Comparison of ENCODE assay signal across 8 cellular contexts in genomic region chr4:173420324-173420752, GRCh38. TPM values are rescaled to one million over a fixed set of nuclear protein-coding genes. Genes with fewer than 3 reads are reported as not detected.
A peak's percentile ranks its signal among the peaks of the same experiment; 100 is the strongest.
DNase-seq lines count a peak whose midpoint lies in the region; ATAC-seq, FAIRE-seq and TF ChIP-seq lines count a peak whose summit lies in the region.

No MANE protein-coding gene starts in this region.

- POLR2A ChIA-PET in CD8-positive, alpha-beta T cell (lab: Charles Lee), result interaction anchor here (0.6 to 2.1 kb wide), 3 partner anchors 74 to 95 kb away, joined by 3 to 6 read pairs (median 4); partner anchors contain the start of gene HMGB2

- intact Hi-C loops in CD8-positive, alpha-beta T cell (cut with DNase I, micrococcal nuclease), result loop anchor here (1.0 to 2.0 kb wide), 2 partner anchors 74 kb away; no protein-coding TSS in a partner anchor

- H3K4me1 ChIP-seq in CD8-positive, alpha-beta T cell (ENCODE audit: insufficient read depth, low read length), result peaks cover 5% of the 10 kb centered on the region

- H3K27me3 Mint-ChIP-seq in CD8-positive, alpha-beta T cell (ENCODE audit: low read depth), result peaks cover 4% of the 10 kb centered on the region

- H3K27ac ChIP-seq in CD8-positive, alpha-beta T cell (ENCODE audit: low read depth, low read length), result no peak overlapping the region

- TF ChIP-seq CTCF in CD8-positive, alpha-beta T cell (IDR thresholded peaks at IDR 0.05), result peak; percentile 57
- no peak for TF ChIP-seq CTCF in bronchial epithelial cell (IDR thresholded peaks at IDR 0.05; ENCODE audit: insufficient read depth, low read length, severe bottlenecking)

- H3K4me1 Mint-ChIP-seq in CD8-positive, alpha-beta T cell (ENCODE audit: low read depth), result peaks cover 7% of the 10 kb centered on the region

- no peak overlapping the region for H3K4me3 ChIP-seq in CD8-positive, alpha-beta T cell (ENCODE audit: low read depth, low read length)
- H3K4me3 ChIP-seq in bronchial epithelial cell (ENCODE audit: low read depth, low read length), result no peak overlapping the region

- no peak overlapping the region for H3K4me3 Mint-ChIP-seq in CD8-positive, alpha-beta T cell

- H3K36me3 ChIP-seq in CD8-positive, alpha-beta T cell (ENCODE audit: insufficient read depth, low read length), result no peaks in the 10 kb centered on the region
- H3K36me3 ChIP-seq in bronchial epithelial cell (ENCODE audit: control insufficient read depth, insufficient read depth, low read length), result no peaks in the 10 kb centered on the region

- CTCF ChIA-PET in CD8-positive, alpha-beta T cell (lab: Charles Lee), result interaction anchor here (0.6 to 13.6 kb wide), 22 partner anchors 9 to 899 kb away, joined by 3 to 170 read pairs (median 4); partner anchors contain the start of gene SAP30

- no peak overlapping the region for H3K27ac Mint-ChIP-seq in CD8-positive, alpha-beta T cell

- no peaks in the 10 kb centered on the region for H3K27me3 ChIP-seq in CD8-positive, alpha-beta T cell (ENCODE audit: insufficient read depth, low read length)
- no peaks in the 10 kb centered on the region for H3K27me3 ChIP-seq in bronchial epithelial cell (ENCODE audit: control insufficient read depth, insufficient read depth, low read length)

- H3K36me3 Mint-ChIP-seq in CD8-positive, alpha-beta T cell, result no peaks in the 10 kb centered on the region

- no peaks in the 10 kb centered on the region for H3K9me3 Mint-ChIP-seq in CD8-positive, alpha-beta T cell

- DNase-seq in CD8-positive, alpha-beta T cell, result no peak
- DNase-seq in NCI-H2171 treated with DMSO at 0.1 percent for 48 hours (lab: John Stamatoyannopoulos, UW) (peak; percentile 43), bronchial epithelial cell (ENCODE audit: low read depth) (peak; percentile 48), lung microvascular endothelial cell (ENCODE audit: low read depth in 2 of 2) (peak; percentile 30 to 39), NCI-H226 (no peak)
- no peak for DNase-seq in activated T-cell treated with anti-CD3 and anti-CD28 coated beads, Interleukin-2, amount 50 U/mL, for 1 hour

- peak; percentile 44 for ATAC-seq in CD8-positive, alpha-beta T cell
- ATAC-seq in GM21367 (IDR thresholded peaks at IDR 0.05; ENCODE audit: unreplicated experiment), result peak; percentile 63
- ATAC-seq in HG03135 (IDR thresholded peaks at IDR 0.05; ENCODE audit: unreplicated experiment), result no peak

- no peak for FAIRE-seq in bronchial epithelial cell (lab: Jason Lieb, UNC)

- no peaks in the 10 kb centered on the region for H3K9me3 ChIP-seq in CD8-positive, alpha-beta T cell (ENCODE audit: low read length)

RNA-seq across cellular contexts. Expression of gene SCRG1, which starts 21.4 kb away (rescaled TPM):
- total RNA-seq in CD8-positive, alpha-beta T cell, result not detected
- total RNA-seq in bronchial epithelial cell (not detected in 2 replicates), lung microvascular endothelial cell (not detected in 2 replicates)

RNA-seq across cellular contexts. Expression of gene SAP30, which starts 49.6 kb away (rescaled TPM):
- 1 to 10 TPM; 3.6 to 3.7 TPM for total RNA-seq in CD8-positive, alpha-beta T cell
- total RNA-seq in bronchial epithelial cell, result 5.9 and 11.1 TPM in 2 replicates
- 13.5 and 16.1 TPM in 2 replicates for total RNA-seq in lung microvascular endothelial cell

Comparison
In these comparisons a context has a peak if more than half of its experiments do, and no peak if none do; other contexts are left out.
1. DNase-seq: peak in NCI-H2171 treated with DMSO at 0.1 percent for 48 hours (single experiment), bronchial epithelial cell (single experiment) and lung microvascular endothelial cell (2 of 2); none in CD8-positive, alpha-beta T cell (0 of 7), NCI-H226 (single experiment) and activated T-cell treated with anti-CD3 and anti-CD28 coated beads, Interleukin-2, amount 50 U/mL, for 1 hour (single experiment).